ENCODE assay signal across 16 cellular contexts in the genomic region with DNA sequence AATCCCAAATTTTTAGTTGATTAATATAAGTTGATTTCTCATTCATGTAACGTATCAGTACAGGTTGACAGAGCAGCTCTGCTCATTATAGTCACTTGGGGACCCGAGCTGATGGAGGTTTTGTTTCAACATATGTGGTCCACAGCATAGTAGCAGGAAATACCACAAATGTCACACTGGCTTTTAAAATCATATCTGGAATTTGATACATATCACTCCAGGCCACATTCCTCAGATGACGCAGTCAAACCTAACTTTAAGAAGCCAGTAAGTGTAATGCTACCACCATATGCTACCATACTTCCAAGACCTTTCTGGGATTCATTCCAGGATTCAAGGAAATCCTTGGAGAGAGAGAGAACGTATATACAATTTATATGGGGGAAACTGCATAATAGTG.
DNase-seq lines count a peak whose midpoint lies in the region; ATAC-seq, FAIRE-seq and TF ChIP-seq lines count a peak whose summit lies in the region.
"Had no signal": no experiment of that assay in that cellular context is flagged by ENCODE, and none has a peak within 500 bp of the region (broad histone marks: within the 10 kb centered on the region; RNA-seq: fewer than 3 reads in every experiment).

No MANE protein-coding gene starts in this region.

- DNase-seq in GM19239 (ENCODE audit: insufficient read length, low spot score) (no peak), NCI-H446 treated with DMSO at 0.1 percent for 48 hours (lab: John Stamatoyannopoulos, UW) (peak; percentile 10), chondrocyte (ENCODE audit: low spot score) (no peak), neural crest cell (ENCODE audit: low read depth, low spot score) (no peak), Kasumi-1 (lab: John Stamatoyannopoulos, UW) (no peak), activated gamma-delta T cell (lab: John Stamatoyannopoulos, UW) (no peak)
- DNase-seq: adrenal gland; effector CD8-positive, alpha-beta T cell; head of caudate nucleus; left ventricle myocardium superior; NCI-H1092 treated with DMSO at 0.1 percent for 48 hours; NCI-H526; T1000 had no signal

- no peak for TF ChIP-seq CTCF in chondrocyte (IDR thresholded peaks at IDR 0.05)
- no peak for TF ChIP-seq CTCF in neural crest cell (conservative IDR thresholded peaks at IDR 0.05)

- peaks cover 47% of the 10 kb centered on the region for H3K4me1 Mint-ChIP-seq in chondrocyte (ENCODE audit: low read depth)
- H3K4me1 Mint-ChIP-seq in neural crest cell: peaks cover 16% of the 10 kb centered on the region

- FAIRE-seq in GM19239 (lab: Jason Lieb, UNC): peak; percentile 8

- no peak for ATAC-seq in GM21786 (IDR thresholded peaks at IDR 0.05; ENCODE audit: unreplicated experiment)
- ATAC-seq in GM19035 (IDR thresholded peaks at IDR 0.05; ENCODE audit: unreplicated experiment): no peak
- ATAC-seq: left ventricle myocardium superior, Panc1 had no signal

- H3K9me3 Mint-ChIP-seq in chondrocyte (ENCODE audit: low read depth) (no peaks in the 10 kb centered on the region), neural crest cell (no peaks in the 10 kb centered on the region)

- H3K27ac Mint-ChIP-seq in chondrocyte (ENCODE audit: unreplicated experiment): peak overlapping the region; percentile 28
- H3K27ac Mint-ChIP-seq in neural crest cell (ENCODE audit: unreplicated experiment): peak overlapping the region; percentile 5

- H3K4me3 Mint-ChIP-seq in chondrocyte (ENCODE audit: unreplicated experiment): no peak overlapping the region
- H3K4me3 Mint-ChIP-seq in neural crest cell: no peak overlapping the region

- H3K36me3 Mint-ChIP-seq in chondrocyte (ENCODE audit: low read depth) (no peaks in the 10 kb centered on the region), neural crest cell (ENCODE audit: low read depth) (peaks cover 10% of the 10 kb centered on the region)

- H3K27me3 Mint-ChIP-seq in chondrocyte (ENCODE audit: low read depth) (no peaks in the 10 kb centered on the region), neural crest cell (ENCODE audit: low read depth) (no peaks in the 10 kb centered on the region)
